In the genomic region with DNA sequence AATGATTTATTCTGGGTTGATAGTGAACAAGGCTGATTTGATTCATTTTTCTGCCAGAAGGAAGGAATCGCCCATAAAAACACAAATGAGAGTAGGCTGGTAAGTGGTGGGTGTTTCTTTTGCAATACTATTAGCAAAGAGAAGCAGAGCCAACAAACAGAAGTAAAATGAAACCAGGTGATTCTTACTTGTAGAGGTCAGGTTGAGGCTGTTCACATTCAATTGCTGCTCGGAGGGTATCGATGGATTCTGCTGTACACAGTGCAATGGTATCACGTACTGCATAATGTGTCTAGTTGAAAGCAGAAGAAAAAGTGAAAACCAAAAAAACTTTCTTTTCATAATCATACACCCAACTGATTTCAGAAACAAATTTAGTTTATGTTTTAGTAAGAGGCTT, we compare ENCODE assay signal across 6 cellular contexts.
"Had no signal": no experiment of that assay in that cellular context is flagged by ENCODE, and none has a peak within 500 bp of the region (broad histone marks: within the 10 kb centered on the region; RNA-seq: fewer than 3 reads in every experiment).

No MANE protein-coding gene starts in this region.

- DNase-seq: IMR-90, KBM-7 had no signal

- ATAC-seq: HepG2, K562 had no signal

- H3K27me3 Mint-ChIP-seq: IgD-negative memory B cell had no signal

- H3K4me3 Mint-ChIP-seq: IgD-negative memory B cell had no signal

- H3K9me3 Mint-ChIP-seq: IgD-negative memory B cell had no signal

- H3K4me3 ChIP-seq: K562 had no signal

- H3K27ac Mint-ChIP-seq: IgD-negative memory B cell had no signal

- H3K27ac ChIP-seq: HL-60 had no signal
